In genomic region chr6:108742041-108742440, GRCh38 we compare ENCODE assay signal across 15 cellular contexts.
A peak's percentile ranks its signal among the peaks of the same experiment; 100 is the strongest.
DNase-seq lines count a peak whose midpoint lies in the region; ATAC-seq and TF ChIP-seq lines count a peak whose summit lies in the region.
"Had no signal": no experiment of that assay in that cellular context is flagged by ENCODE, and none has a peak within 500 bp of the region (broad histone marks: within the 10 kb centered on the region; RNA-seq: fewer than 3 reads in every experiment).

No MANE protein-coding gene starts in this region.

- DNase-seq in KG1 (lab: John Stamatoyannopoulos, UW): peak; percentile 6
- peak; percentile 9 for DNase-seq in OCI-M2 (lab: John Stamatoyannopoulos, UW; ENCODE audit: unreplicated experiment)
- DNase-seq in epithelial cell of prostate (ENCODE audit: low read depth, low spot score): no peak
- DNase-seq in thoracic aorta (ENCODE audit: low spot score): no peak
- no peak for DNase-seq in ACHN
- no peak for DNase-seq in NCI-H1694 treated with DMSO at 0.1 percent for 48 hours (lab: John Stamatoyannopoulos, UW)
- DNase-seq: activated CD4-positive, alpha-beta T cell treated with anti-CD3 and anti-CD28 coated beads, Interleukin-2, amount 50 U/mL, for 4 hours; activated T-cell treated with anti-CD3 and anti-CD28 coated beads, Interleukin-2, amount 50 U/mL, for 72 hours; cerebellar nuclear complex; NCI-H1930; NCI-H748 treated with DMSO at 0.1 percent for 48 hours; occipital lobe had no signal

- in situ Hi-C loops in ACHN (cut with HindIII; ENCODE audit: low pct_ligation_motif_present, low pct_unique_long_range_greater_than_20kb, low sequenced_read_pairs): no loop called here

- H3K36me3 ChIP-seq in thoracic aorta: no peaks in the 10 kb centered on the region
- H3K36me3 ChIP-seq: gastroesophageal sphincter had no signal

- H3K27me3 ChIP-seq in thoracic aorta (replicated peaks; ENCODE audit: insufficient read depth): no peaks in the 10 kb centered on the region
- H3K27me3 ChIP-seq: gastroesophageal sphincter had no signal

- H3K4me3 ChIP-seq in thoracic aorta: no peak overlapping the region
- H3K4me3 ChIP-seq: gastroesophageal sphincter had no signal

- H3K9me3 ChIP-seq in thoracic aorta: no peaks in the 10 kb centered on the region
- H3K9me3 ChIP-seq: gastroesophageal sphincter had no signal

- ATAC-seq in thoracic aorta (ENCODE audit: insufficient number of reproducible peaks, low FRiP score, low read depth) (no peak), HG02759 (IDR thresholded peaks at IDR 0.05; ENCODE audit: unreplicated experiment) (no peak)
- ATAC-seq: activated T-cell treated with anti-CD3 and anti-CD28 coated beads, Interleukin-2, amount 50 U/mL, for 72 hours; gastroesophageal sphincter had no signal

- peaks cover 50 to 81% of the 10 kb centered on the region in 2 donors for H3K4me1 ChIP-seq in thoracic aorta (ENCODE audit: control insufficient read depth in 1 of 2, low read depth in 2 of 2)
- H3K4me1 ChIP-seq: gastroesophageal sphincter had no signal

- no peak for TF ChIP-seq CTCF in thoracic aorta (IDR thresholded peaks at IDR 0.05)

- H3K27ac ChIP-seq in epithelial cell of prostate (peak overlapping the region; percentile 44), thoracic aorta (peak overlapping the region; percentile 13 to 49)
- H3K27ac ChIP-seq: C4-2B, gastroesophageal sphincter had no signal

Comparison
In these comparisons a context has a peak if more than half of its experiments do, and no peak if none do; other contexts are left out.
1. DNase-seq: peak in KG1 (single experiment) and OCI-M2 (single experiment); none in epithelial cell of prostate (single experiment), thoracic aorta (single experiment), ACHN (single experiment) and NCI-H1694 treated with DMSO at 0.1 percent for 48 hours (single experiment).